ENCODE assay signal across 8 cellular contexts in genomic region chr18:22223263-22223960, GRCh38. TPM values are rescaled to one million over a fixed set of nuclear protein-coding genes. Genes with fewer than 3 reads are reported as not detected.
A peak's percentile ranks its signal among the peaks of the same experiment; 100 is the strongest.
DNase-seq lines count a peak whose midpoint lies in the region; ATAC-seq and TF ChIP-seq lines count a peak whose summit lies in the region.

No MANE protein-coding gene starts in this region.

- H3K4me1 ChIP-seq in stomach, result peaks cover 0 to 3% (median 0%) of the 10 kb centered on the region in 4 donors

- H3K4me3 ChIP-seq in stomach, result no peak overlapping the region

- TF ChIP-seq POLR2A in stomach (IDR thresholded peaks at IDR 0.05), result no peak

- no peak overlapping the region for H3K27ac ChIP-seq in stomach

- peak; percentile 3 for DNase-seq in DMS79 treated with DMSO at 0.1 percent for 48 hours (lab: John Stamatoyannopoulos, UW)
- DNase-seq in DMS79 (lab: John Stamatoyannopoulos, UW), result no peak
- DNase-seq in SW480 (ENCODE audit: low spot score), result peak; percentile 90
- DNase-seq in left ventricle myocardium superior, result peak; percentile 85
- DNase-seq in stomach, result peak; percentile 80
- no peak for DNase-seq in osteocyte (ENCODE audit: extremely low spot score, unreplicated experiment)
- no peak for DNase-seq in G401 (ENCODE audit: low spot score)

- no peaks in the 10 kb centered on the region for H3K27me3 Mint-ChIP-seq in osteocyte (ENCODE audit: unreplicated experiment)

- TF ChIP-seq EP300 in stomach (IDR thresholded peaks at IDR 0.05), result no peak

- no peaks in the 10 kb centered on the region for H3K36me3 ChIP-seq in stomach

- H3K4me3 Mint-ChIP-seq in osteocyte (ENCODE audit: unreplicated experiment), result no peak overlapping the region

- H3K36me3 Mint-ChIP-seq in osteocyte (ENCODE audit: unreplicated experiment), result no peaks in the 10 kb centered on the region

- intact Hi-C loops in left ventricle myocardium superior (cut with micrococcal nuclease), result no loop called here
- intact Hi-C loops in stomach (cut with DNase I; ENCODE audit: low total_unique reads), result no loop called here

- 40 to 55% (median 45%) methylated on average over 13 of the region's 13 CpGs for WGBS in stomach, 5 donors

- peak; percentile 97 for ATAC-seq in left ventricle myocardium superior
- ATAC-seq in HG03139 (IDR thresholded peaks at IDR 0.05; ENCODE audit: unreplicated experiment), result no peak

- H3K4me1 Mint-ChIP-seq in osteocyte (ENCODE audit: unreplicated experiment), result peaks cover 11% of the 10 kb centered on the region

- H3K9me3 ChIP-seq in stomach, result no peaks in the 10 kb centered on the region

- H3K27ac Mint-ChIP-seq in osteocyte (ENCODE audit: unreplicated experiment), result no peak overlapping the region

- in situ Hi-C loops in G401 (cut with HindIII; ENCODE audit: low sequenced_read_pairs), result no loop called here

- TF ChIP-seq CTCF in stomach (IDR thresholded peaks at IDR 0.05) (no peak), osteocyte (IDR thresholded peaks at IDR 0.05) (no peak)

- no peaks in the 10 kb centered on the region for H3K27me3 ChIP-seq in stomach

- no peaks in the 10 kb centered on the region for H3K9me3 Mint-ChIP-seq in osteocyte (ENCODE audit: unreplicated experiment)

RNA-seq across cellular contexts. Expression of gene GATA6, which starts 54.0 kb away (rescaled TPM):
- 62.3 TPM for total RNA-seq in left ventricle myocardium superior
- 100 to 1,000 TPM in 3 of 5 donors, 10 to 100 TPM in 2; 71.5 to 194 (median 180) TPM for total RNA-seq in stomach
- 10 to 100 TPM; 11.9 to 37.9 (median 31.1) TPM for polyA plus RNA-seq in stomach
- 1.9 and 2.4 TPM in 2 replicates for total RNA-seq in osteocyte
- total RNA-seq in G401 (2014; rRNA removed; shearing (Covaris generic)), result 0.31 and 2.6 TPM in 2 replicates

Comparison
In these comparisons a context has a peak if more than half of its experiments do, and no peak if none do; other contexts are left out.
1. DNase-seq: peak in DMS79 treated with DMSO at 0.1 percent for 48 hours (single experiment), SW480 (single experiment), left ventricle myocardium superior (single experiment) and stomach (single experiment); none in DMS79 (single experiment), osteocyte (single experiment) and G401 (single experiment).
2. RNA of gene GATA6, which starts 54.0 kb away (total RNA-seq): 71.5 to 194 TPM in stomach and 62.3 TPM in left ventricle myocardium superior (single experiment); 1.9 to 2.4 TPM in osteocyte and 0.31 to 2.6 TPM in G401; every median in the first group is over 10 times any median in the second.